ENCODE assay signal across 8 cellular contexts in genomic region chr10:77846718-77847311, GRCh38.
A peak's percentile ranks its signal among the peaks of the same experiment; 100 is the strongest.
DNase-seq lines count a peak whose midpoint lies in the region; ATAC-seq and TF ChIP-seq lines count a peak whose summit lies in the region.

No MANE protein-coding gene starts in this region.

- H3F3A ChIP-seq in SU-DHL-6 (ENCODE audit: insufficient read depth) = no peaks in the 10 kb centered on the region

- H3K9me2 ChIP-seq in SU-DHL-6 (replicated peaks; ENCODE audit: insufficient read depth, low read length) = no peaks in the 10 kb centered on the region

- H3K27ac Mint-ChIP-seq in CD4-positive, alpha-beta T cell = no peak overlapping the region

- POLR2A ChIA-PET in CD4-positive, alpha-beta T cell (lab: Charles Lee) = no interaction called here

- no peak overlapping the region for H3K4me2 ChIP-seq in SU-DHL-6 (ENCODE audit: low read depth, low read length, poor library complexity, severe bottlenecking)

- no peaks in the 10 kb centered on the region for H3K36me3 ChIP-seq in SU-DHL-6 (ENCODE audit: low read length)

- intact Hi-C loops in CD4-positive, alpha-beta T cell (cut with DNase I, micrococcal nuclease) = loop anchor here (2.0 to 5.0 kb wide), 2 partner anchors 1348 to 1350 kb away; no protein-coding TSS in a partner anchor
- intact Hi-C loops in left ventricle myocardium superior (cut with micrococcal nuclease) = loop anchor here (5.0 kb wide), 1 partner anchor 140 kb away; no protein-coding TSS in a partner anchor

- no peaks in the 10 kb centered on the region for H4K20me1 ChIP-seq in SU-DHL-6 (ENCODE audit: low read depth, low read length)

- no peak overlapping the region for H3K4me3 Mint-ChIP-seq in CD4-positive, alpha-beta T cell

- no peaks in the 10 kb centered on the region for H3K27me3 Mint-ChIP-seq in CD4-positive, alpha-beta T cell

- H3K79me2 ChIP-seq in SU-DHL-6 (ENCODE audit: insufficient read depth, low read length) = no peaks in the 10 kb centered on the region

- H3K9me3 Mint-ChIP-seq in CD4-positive, alpha-beta T cell = no peaks in the 10 kb centered on the region

- CTCF ChIA-PET in CD4-positive, alpha-beta T cell (lab: Charles Lee) = interaction anchor here (0.6 to 1.3 kb wide), 4 partner anchors 9 to 135 kb away, joined by 3 to 4 read pairs (median 4); no protein-coding TSS in a partner anchor

- H3K9ac ChIP-seq in SU-DHL-6 (ENCODE audit: low read length) = no peak overlapping the region

- H3K27ac ChIP-seq in CD4-positive, alpha-beta T cell (ENCODE audit: low read depth, low read length) = no peak overlapping the region
- H3K27ac ChIP-seq in SU-DHL-6 (ENCODE audit: low read depth, low read length) = no peak overlapping the region

- H2AFZ ChIP-seq in SU-DHL-6 (ENCODE audit: low read depth, low read length, severe bottlenecking) = peak overlapping the region; percentile 37

- no peaks in the 10 kb centered on the region for H3K27me3 ChIP-seq in CD4-positive, alpha-beta T cell (ENCODE audit: control insufficient read depth, insufficient read depth, low read length)
- H3K27me3 ChIP-seq in SU-DHL-6 (ENCODE audit: low read length) = no peaks in the 10 kb centered on the region

- H3K4me3 ChIP-seq in SU-DHL-6 (ENCODE audit: insufficient read depth, low read length, poor library complexity, severe bottlenecking) = no peak overlapping the region

- peak; percentile 78 for TF ChIP-seq CTCF in CD4-positive, alpha-beta T cell (IDR thresholded peaks at IDR 0.05)
- TF ChIP-seq CTCF in LNCAP (IDR thresholded peaks at IDR 0.05) (peak; percentile 94), SU-DHL-6 (IDR thresholded peaks at IDR 0.05; ENCODE audit: insufficient read depth, low read length, poor library complexity, severe bottlenecking) (peak; percentile 68)

- no peaks in the 10 kb centered on the region for H3K9me3 ChIP-seq in CD4-positive, alpha-beta T cell (ENCODE audit: control insufficient read depth, low read length)
- no peaks in the 10 kb centered on the region for H3K9me3 ChIP-seq in SU-DHL-6 (ENCODE audit: insufficient read depth, low read length)

- ATAC-seq in CD4-positive, alpha-beta T cell (ENCODE audit: poor library complexity) = peak; percentile 89
- ATAC-seq in GM19467 (IDR thresholded peaks at IDR 0.05; ENCODE audit: unreplicated experiment) (peak; percentile 76), left ventricle myocardium superior (peak; percentile 87), GM19324 (IDR thresholded peaks at IDR 0.05; ENCODE audit: low FRiP score, unreplicated experiment) (no peak)

- DNase-seq in CD4-positive, alpha-beta T cell = peak; percentile 31 to 64 (median 47)
- DNase-seq in amygdala (lab: John Stamatoyannopoulos, UW) (peak in 52 of 56 donors; percentile 15 to 85 (median 68)), left ventricle myocardium superior (peak; percentile 84), pulmonary artery endothelial cell (ENCODE audit: low read depth, low spot score) (peak; percentile 11)

- H3K36me3 Mint-ChIP-seq in CD4-positive, alpha-beta T cell (ENCODE audit: low read depth) = no peaks in the 10 kb centered on the region

- H3K4me1 Mint-ChIP-seq in CD4-positive, alpha-beta T cell (ENCODE audit: low read depth) = no peaks in the 10 kb centered on the region

Comparison
In these comparisons a context has a peak if more than half of its experiments do, and no peak if none do; other contexts are left out.
1. DNase-seq: peak in every context shown above with its lines; median percentile 84 in left ventricle myocardium superior; 68 in amygdala; 47 in CD4-positive, alpha-beta T cell; 11 in pulmonary artery endothelial cell.